Comparison of ENCODE assay signal across 1 cellular context in genomic region chr1:156502749-156503671, GRCh38.
A peak's percentile ranks its signal among the peaks of the same experiment; 100 is the strongest.
TF ChIP-seq lines count a peak whose summit lies in the region.

No MANE protein-coding gene starts in this region.

TF ChIP-seq in K562, 482 proteins besides CTCF, POLR2A, EP300 and RAD21 (continued from another document and continues in another):
- TF ChIP-seq BACH1 (tag; IDR thresholded peaks at IDR 0.05) (peak; percentile 64; the same call in 1 of the 2 replicates), POLR2G (IDR thresholded peaks at IDR 0.05; ENCODE audit: low read depth, low read length) (no peak), ZFX (CRISPR knock-in tag; IDR thresholded peaks at IDR 0.05) (peak; percentile 66), ZBTB7A (IDR thresholded peaks at IDR 0.05; ENCODE audit: borderline replicate concordance, control insufficient read depth, low read depth, low read length) (peak; percentile 53; the same call in 1 of the 2 replicates), FOSL1 (tag; conservative IDR thresholded peaks at IDR 0.05) (peak; percentile 71), RBM25 (IDR thresholded peaks at IDR 0.05; ENCODE audit: low read depth, low read length, severe bottlenecking) (no peak), SREBF2 (CRISPR knock-in tag; IDR thresholded peaks at IDR 0.05) (no peak), MEIS2 (IDR thresholded peaks at IDR 0.05; ENCODE audit: partially characterized antibody) (no peak), CXXC5 (CRISPR knock-in tag; IDR thresholded peaks at IDR 0.05) (no peak; the same call in 1 of the 2 replicates), C11orf30 (IDR thresholded peaks at IDR 0.05; ENCODE audit: low read depth) (peak; percentile 52; the same call in 1 of the 2 replicates), CREM (IDR thresholded peaks at IDR 0.05; ENCODE audit: low read depth) (peak; percentile 16; the same call in 1 of the 2 replicates), THRA (IDR thresholded peaks at IDR 0.05) (no peak), ATF3 (IDR thresholded peaks at IDR 0.05) (peak; percentile 54; the same call in 1 of the 2 replicates), ATF3 (CRISPR knock-in tag; conservative IDR thresholded peaks at IDR 0.05) (no peak), DMBX1 (CRISPR knock-in tag; IDR thresholded peaks at IDR 0.05; ENCODE audit: borderline replicate concordance) (peak; percentile 41; the same call in 1 of the 2 replicates), SRF (CRISPR knock-in tag; IDR thresholded peaks at IDR 0.05) (no peak), GABPA (tag; conservative IDR thresholded peaks at IDR 0.05; ENCODE audit: low read depth) (0 out of 2 replicates have a peak, but pooled peaks have one; percentile 26), DEAF1 (CRISPR knock-in tag; IDR thresholded peaks at IDR 0.05) (no peak), NFIX (CRISPR knock-in tag; IDR thresholded peaks at IDR 0.05; ENCODE audit: low read depth) (no peak), BCL6 (CRISPR knock-in tag; IDR thresholded peaks at IDR 0.05) (no peak), CREB5 (CRISPR knock-in tag; IDR thresholded peaks at IDR 0.05) (no peak), BRD4 (IDR thresholded peaks at IDR 0.05) (no peak; the same call in 1 of the 2 replicates), MCM2 (IDR thresholded peaks at IDR 0.05; ENCODE audit: low read depth) (no peak), POLR2AphosphoS2 (IDR thresholded peaks at IDR 0.05; ENCODE audit: low read length) (no peak), ZBTB12 (CRISPR knock-in tag; IDR thresholded peaks at IDR 0.05) (no peak), BRD9 (IDR thresholded peaks at IDR 0.05; ENCODE audit: low read depth, partially characterized antibody) (no peak), ZNF766 (CRISPR knock-in tag; conservative IDR thresholded peaks at IDR 0.05) (0 out of 2 replicates have a peak, but pooled peaks have one; percentile 34)
- TF ChIP-seq, protein P1, sequence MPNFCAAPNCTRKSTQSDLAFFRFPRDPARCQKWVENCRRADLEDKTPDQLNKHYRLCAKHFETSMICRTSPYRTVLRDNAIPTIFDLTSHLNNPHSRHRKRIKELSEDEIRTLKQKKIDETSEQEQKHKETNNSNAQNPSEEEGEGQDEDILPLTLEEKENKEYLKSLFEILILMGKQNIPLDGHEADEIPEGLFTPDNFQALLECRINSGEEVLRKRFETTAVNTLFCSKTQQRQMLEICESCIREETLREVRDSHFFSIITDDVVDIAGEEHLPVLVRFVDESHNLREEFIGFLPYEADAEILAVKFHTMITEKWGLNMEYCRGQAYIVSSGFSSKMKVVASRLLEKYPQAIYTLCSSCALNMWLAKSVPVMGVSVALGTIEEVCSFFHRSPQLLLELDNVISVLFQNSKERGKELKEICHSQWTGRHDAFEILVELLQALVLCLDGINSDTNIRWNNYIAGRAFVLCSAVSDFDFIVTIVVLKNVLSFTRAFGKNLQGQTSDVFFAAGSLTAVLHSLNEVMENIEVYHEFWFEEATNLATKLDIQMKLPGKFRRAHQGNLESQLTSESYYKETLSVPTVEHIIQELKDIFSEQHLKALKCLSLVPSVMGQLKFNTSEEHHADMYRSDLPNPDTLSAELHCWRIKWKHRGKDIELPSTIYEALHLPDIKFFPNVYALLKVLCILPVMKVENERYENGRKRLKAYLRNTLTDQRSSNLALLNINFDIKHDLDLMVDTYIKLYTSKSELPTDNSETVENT (CRISPR knock-in tag; IDR thresholded peaks at IDR 0.05) = no peak
- TF ChIP-seq, protein P2, sequence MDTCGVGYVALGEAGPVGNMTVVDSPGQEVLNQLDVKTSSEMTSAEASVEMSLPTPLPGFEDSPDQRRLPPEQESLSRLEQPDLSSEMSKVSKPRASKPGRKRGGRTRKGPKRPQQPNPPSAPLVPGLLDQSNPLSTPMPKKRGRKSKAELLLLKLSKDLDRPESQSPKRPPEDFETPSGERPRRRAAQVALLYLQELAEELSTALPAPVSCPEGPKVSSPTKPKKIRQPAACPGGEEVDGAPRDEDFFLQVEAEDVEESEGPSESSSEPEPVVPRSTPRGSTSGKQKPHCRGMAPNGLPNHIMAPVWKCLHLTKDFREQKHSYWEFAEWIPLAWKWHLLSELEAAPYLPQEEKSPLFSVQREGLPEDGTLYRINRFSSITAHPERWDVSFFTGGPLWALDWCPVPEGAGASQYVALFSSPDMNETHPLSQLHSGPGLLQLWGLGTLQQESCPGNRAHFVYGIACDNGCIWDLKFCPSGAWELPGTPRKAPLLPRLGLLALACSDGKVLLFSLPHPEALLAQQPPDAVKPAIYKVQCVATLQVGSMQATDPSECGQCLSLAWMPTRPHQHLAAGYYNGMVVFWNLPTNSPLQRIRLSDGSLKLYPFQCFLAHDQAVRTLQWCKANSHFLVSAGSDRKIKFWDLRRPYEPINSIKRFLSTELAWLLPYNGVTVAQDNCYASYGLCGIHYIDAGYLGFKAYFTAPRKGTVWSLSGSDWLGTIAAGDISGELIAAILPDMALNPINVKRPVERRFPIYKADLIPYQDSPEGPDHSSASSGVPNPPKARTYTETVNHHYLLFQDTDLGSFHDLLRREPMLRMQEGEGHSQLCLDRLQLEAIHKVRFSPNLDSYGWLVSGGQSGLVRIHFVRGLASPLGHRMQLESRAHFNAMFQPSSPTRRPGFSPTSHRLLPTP (IDR thresholded peaks at IDR 0.05; ENCODE audit: borderline replicate concordance, extremely low read depth, insufficient read length) = no peak
- TF ChIP-seq, protein P3, sequence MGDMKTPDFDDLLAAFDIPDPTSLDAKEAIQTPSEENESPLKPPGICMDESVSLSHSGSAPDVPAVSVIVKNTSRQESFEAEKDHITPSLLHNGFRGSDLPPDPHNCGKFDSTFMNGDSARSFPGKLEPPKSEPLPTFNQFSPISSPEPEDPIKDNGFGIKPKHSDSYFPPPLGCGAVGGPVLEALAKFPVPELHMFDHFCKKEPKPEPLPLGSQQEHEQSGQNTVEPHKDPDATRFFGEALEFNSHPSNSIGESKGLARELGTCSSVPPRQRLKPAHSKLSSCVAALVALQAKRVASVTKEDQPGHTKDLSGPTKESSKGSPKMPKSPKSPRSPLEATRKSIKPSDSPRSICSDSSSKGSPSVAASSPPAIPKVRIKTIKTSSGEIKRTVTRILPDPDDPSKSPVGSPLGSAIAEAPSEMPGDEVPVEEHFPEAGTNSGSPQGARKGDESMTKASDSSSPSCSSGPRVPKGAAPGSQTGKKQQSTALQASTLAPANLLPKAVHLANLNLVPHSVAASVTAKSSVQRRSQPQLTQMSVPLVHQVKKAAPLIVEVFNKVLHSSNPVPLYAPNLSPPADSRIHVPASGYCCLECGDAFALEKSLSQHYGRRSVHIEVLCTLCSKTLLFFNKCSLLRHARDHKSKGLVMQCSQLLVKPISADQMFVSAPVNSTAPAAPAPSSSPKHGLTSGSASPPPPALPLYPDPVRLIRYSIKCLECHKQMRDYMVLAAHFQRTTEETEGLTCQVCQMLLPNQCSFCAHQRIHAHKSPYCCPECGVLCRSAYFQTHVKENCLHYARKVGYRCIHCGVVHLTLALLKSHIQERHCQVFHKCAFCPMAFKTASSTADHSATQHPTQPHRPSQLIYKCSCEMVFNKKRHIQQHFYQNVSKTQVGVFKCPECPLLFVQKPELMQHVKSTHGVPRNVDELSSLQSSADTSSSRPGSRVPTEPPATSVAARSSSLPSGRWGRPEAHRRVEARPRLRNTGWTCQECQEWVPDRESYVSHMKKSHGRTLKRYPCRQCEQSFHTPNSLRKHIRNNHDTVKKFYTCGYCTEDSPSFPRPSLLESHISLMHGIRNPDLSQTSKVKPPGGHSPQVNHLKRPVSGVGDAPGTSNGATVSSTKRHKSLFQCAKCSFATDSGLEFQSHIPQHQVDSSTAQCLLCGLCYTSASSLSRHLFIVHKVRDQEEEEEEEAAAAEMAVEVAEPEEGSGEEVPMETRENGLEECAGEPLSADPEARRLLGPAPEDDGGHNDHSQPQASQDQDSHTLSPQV (IDR thresholded peaks at IDR 0.05) = peak; percentile 72
- TF ChIP-seq, protein P4, sequence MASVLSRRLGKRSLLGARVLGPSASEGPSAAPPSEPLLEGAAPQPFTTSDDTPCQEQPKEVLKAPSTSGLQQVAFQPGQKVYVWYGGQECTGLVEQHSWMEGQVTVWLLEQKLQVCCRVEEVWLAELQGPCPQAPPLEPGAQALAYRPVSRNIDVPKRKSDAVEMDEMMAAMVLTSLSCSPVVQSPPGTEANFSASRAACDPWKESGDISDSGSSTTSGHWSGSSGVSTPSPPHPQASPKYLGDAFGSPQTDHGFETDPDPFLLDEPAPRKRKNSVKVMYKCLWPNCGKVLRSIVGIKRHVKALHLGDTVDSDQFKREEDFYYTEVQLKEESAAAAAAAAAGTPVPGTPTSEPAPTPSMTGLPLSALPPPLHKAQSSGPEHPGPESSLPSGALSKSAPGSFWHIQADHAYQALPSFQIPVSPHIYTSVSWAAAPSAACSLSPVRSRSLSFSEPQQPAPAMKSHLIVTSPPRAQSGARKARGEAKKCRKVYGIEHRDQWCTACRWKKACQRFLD (CRISPR knock-in tag; IDR thresholded peaks at IDR 0.05) = peak; percentile 59
- TF ChIP-seq, protein P5, sequence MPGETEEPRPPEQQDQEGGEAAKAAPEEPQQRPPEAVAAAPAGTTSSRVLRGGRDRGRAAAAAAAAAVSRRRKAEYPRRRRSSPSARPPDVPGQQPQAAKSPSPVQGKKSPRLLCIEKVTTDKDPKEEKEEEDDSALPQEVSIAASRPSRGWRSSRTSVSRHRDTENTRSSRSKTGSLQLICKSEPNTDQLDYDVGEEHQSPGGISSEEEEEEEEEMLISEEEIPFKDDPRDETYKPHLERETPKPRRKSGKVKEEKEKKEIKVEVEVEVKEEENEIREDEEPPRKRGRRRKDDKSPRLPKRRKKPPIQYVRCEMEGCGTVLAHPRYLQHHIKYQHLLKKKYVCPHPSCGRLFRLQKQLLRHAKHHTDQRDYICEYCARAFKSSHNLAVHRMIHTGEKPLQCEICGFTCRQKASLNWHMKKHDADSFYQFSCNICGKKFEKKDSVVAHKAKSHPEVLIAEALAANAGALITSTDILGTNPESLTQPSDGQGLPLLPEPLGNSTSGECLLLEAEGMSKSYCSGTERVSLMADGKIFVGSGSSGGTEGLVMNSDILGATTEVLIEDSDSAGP (CRISPR knock-in tag; IDR thresholded peaks at IDR 0.05) = peak; percentile 87
- TF ChIP-seq, protein P6, sequence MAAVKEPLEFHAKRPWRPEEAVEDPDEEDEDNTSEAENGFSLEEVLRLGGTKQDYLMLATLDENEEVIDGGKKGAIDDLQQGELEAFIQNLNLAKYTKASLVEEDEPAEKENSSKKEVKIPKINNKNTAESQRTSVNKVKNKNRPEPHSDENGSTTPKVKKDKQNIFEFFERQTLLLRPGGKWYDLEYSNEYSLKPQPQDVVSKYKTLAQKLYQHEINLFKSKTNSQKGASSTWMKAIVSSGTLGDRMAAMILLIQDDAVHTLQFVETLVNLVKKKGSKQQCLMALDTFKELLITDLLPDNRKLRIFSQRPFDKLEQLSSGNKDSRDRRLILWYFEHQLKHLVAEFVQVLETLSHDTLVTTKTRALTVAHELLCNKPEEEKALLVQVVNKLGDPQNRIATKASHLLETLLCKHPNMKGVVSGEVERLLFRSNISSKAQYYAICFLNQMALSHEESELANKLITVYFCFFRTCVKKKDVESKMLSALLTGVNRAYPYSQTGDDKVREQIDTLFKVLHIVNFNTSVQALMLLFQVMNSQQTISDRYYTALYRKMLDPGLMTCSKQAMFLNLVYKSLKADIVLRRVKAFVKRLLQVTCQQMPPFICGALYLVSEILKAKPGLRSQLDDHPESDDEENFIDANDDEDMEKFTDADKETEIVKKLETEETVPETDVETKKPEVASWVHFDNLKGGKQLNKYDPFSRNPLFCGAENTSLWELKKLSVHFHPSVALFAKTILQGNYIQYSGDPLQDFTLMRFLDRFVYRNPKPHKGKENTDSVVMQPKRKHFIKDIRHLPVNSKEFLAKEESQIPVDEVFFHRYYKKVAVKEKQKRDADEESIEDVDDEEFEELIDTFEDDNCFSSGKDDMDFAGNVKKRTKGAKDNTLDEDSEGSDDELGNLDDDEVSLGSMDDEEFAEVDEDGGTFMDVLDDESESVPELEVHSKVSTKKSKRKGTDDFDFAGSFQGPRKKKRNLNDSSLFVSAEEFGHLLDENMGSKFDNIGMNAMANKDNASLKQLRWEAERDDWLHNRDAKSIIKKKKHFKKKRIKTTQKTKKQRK (IDR thresholded peaks at IDR 0.05; ENCODE audit: borderline replicate concordance, low read depth, low read length) = no peak
